14 cellular contexts compared by ENCODE assay signal in genomic region chr17:82316651-82317393, GRCh38. TPM values are rescaled to one million over a fixed set of nuclear protein-coding genes. Genes with fewer than 3 reads are reported as not detected.
DNase-seq lines count a peak whose midpoint lies in the region; ATAC-seq and TF ChIP-seq lines count a peak whose summit lies in the region.
"Had no signal": no experiment of that assay in that cellular context is flagged by ENCODE, and none has a peak within 500 bp of the region (broad histone marks: within the 10 kb centered on the region; RNA-seq: fewer than 3 reads in every experiment).

No MANE protein-coding gene starts in this region.

- no peaks in the 10 kb centered on the region for H3K36me3 Mint-ChIP-seq in natural killer cell

- H3K4me2 ChIP-seq in BLaER1 (peak overlapping the region; percentile 81), DND-41 (ENCODE audit: insufficient read depth, low read length) (peak overlapping the region; percentile 84), PC-9 (no peak overlapping the region)

- H3K9me2 ChIP-seq in PC-9 (ENCODE audit: insufficient read depth): no peaks in the 10 kb centered on the region

- POLR2A ChIA-PET in PC-9 (lab: Charles Lee; ENCODE audit: unreplicated experiment): no interaction called here

- peak; percentile 37 for ATAC-seq in DND-41 (ENCODE audit: insufficient read depth, low read depth)
- peak; percentile 30 to 46 (median 31) for ATAC-seq in natural killer cell
- ATAC-seq in HG02885 (IDR thresholded peaks at IDR 0.05; ENCODE audit: poor library complexity, unreplicated experiment): no peak
- no peak for ATAC-seq in HG03025 (IDR thresholded peaks at IDR 0.05; ENCODE audit: low FRiP score, unreplicated experiment)
- no peak for ATAC-seq in GM18498 (IDR thresholded peaks at IDR 0.05; ENCODE audit: unreplicated experiment)

- H3K4me1 Mint-ChIP-seq in natural killer cell: peaks cover 18 to 40% of the 10 kb centered on the region in 2 donors

- peak overlapping the region; percentile 96 for H3K4me3 Mint-ChIP-seq in natural killer cell
- H3K4me3 Mint-ChIP-seq: B cell had no signal

- BruUV-seq in PC-9 (replicated peaks; lab: Mats Ljungman, UMichigan): no TSS peak

- no peaks in the 10 kb centered on the region for H3K9me3 Mint-ChIP-seq in natural killer cell

- DNase-seq in DND-41 (no peak), natural killer cell (no peak), PC-9 (no peak)
- peak; percentile 39 for DNase-seq in activated naive CD4-positive, alpha-beta T cell treated with anti-CD3 and anti-CD28 coated beads, Interleukin-2, amount 50 U/mL, for 16 hours
- DNase-seq: mammary epithelial cell, NCI-H187, NCI-H526 had no signal

- no peaks in the 10 kb centered on the region for H3K36me3 ChIP-seq in BLaER1
- peaks cover 37% of the 10 kb centered on the region for H3K36me3 ChIP-seq in DND-41 (ENCODE audit: insufficient read depth, low read length)
- H3K36me3 ChIP-seq in PC-9 (ENCODE audit: low read depth): no peaks in the 10 kb centered on the region

- H4K20me1 ChIP-seq in BLaER1: peaks cover 6% of the 10 kb centered on the region; the same call in 1 of the 2 replicates
- peaks cover 8% of the 10 kb centered on the region; the same call in 1 of the 2 replicates for H4K20me1 ChIP-seq in DND-41 (ENCODE audit: insufficient read depth, low read length)
- no peaks in the 10 kb centered on the region for H4K20me1 ChIP-seq in PC-9 (ENCODE audit: insufficient read depth)

- no peak overlapping the region for H3K9ac ChIP-seq in BLaER1
- H3K9ac ChIP-seq in DND-41 (ENCODE audit: low read depth, low read length): peak overlapping the region; percentile 82

- H2AFZ ChIP-seq in DND-41 (ENCODE audit: low read depth, low read length) (peak overlapping the region; percentile 49), PC-9 (no peak overlapping the region)

- no peak overlapping the region for H3K4me3 ChIP-seq in BLaER1
- H3K4me3 ChIP-seq in DND-41 (ENCODE audit: low read depth in 1 of 2, low read length in 2 of 2): peak overlapping the region; percentile 51 to 87
- H3K4me3 ChIP-seq in PC-9: no peak overlapping the region

- H3K27me3 Mint-ChIP-seq in natural killer cell (ENCODE audit: low read depth in 2 of 2): no peaks in the 10 kb centered on the region

- H3K79me2 ChIP-seq in DND-41 (ENCODE audit: insufficient read depth, low read length) (peaks cover 34% of the 10 kb centered on the region), PC-9 (ENCODE audit: low read depth) (no peaks in the 10 kb centered on the region)

- peaks cover 14% of the 10 kb centered on the region; the same call in 1 of the 2 replicates for H3K9me3 ChIP-seq in BLaER1
- no peaks in the 10 kb centered on the region for H3K9me3 ChIP-seq in DND-41 (ENCODE audit: insufficient read depth, low read length, severe bottlenecking)
- H3K9me3 ChIP-seq in PC-9 (ENCODE audit: insufficient read depth, low read depth): no peaks in the 10 kb centered on the region

- H3K27me3 ChIP-seq in BLaER1: peaks cover 56% of the 10 kb centered on the region
- no peaks in the 10 kb centered on the region for H3K27me3 ChIP-seq in DND-41 (ENCODE audit: insufficient read depth, low read length, poor library complexity)
- H3K27me3 ChIP-seq in PC-9 (ENCODE audit: insufficient read depth, low read depth): 0 out of 2 replicates have a peak, but pooled peaks cover 6% of the 10 kb centered on the region

- intact Hi-C loops in natural killer cell (cut with micrococcal nuclease): loop anchor here (1.0 to 5.0 kb wide), 3 partner anchors 14 to 50 kb away; no protein-coding TSS in a partner anchor
- intact Hi-C loops in PC-9 (cut with micrococcal nuclease; ENCODE audit: unreplicated experiment): no loop called here

- H3K27ac ChIP-seq in BLaER1 (no peak overlapping the region), DND-41 (ENCODE audit: low read length) (peak overlapping the region; percentile 84), PC-9 (no peak overlapping the region)

- CTCF ChIA-PET in PC-9 (lab: Charles Lee): no interaction called here

- H3K27ac Mint-ChIP-seq in natural killer cell: no peak overlapping the region
- H3K27ac Mint-ChIP-seq: B cell had no signal

- H3F3A ChIP-seq in PC-9 (ENCODE audit: insufficient read depth, low read depth): no peaks in the 10 kb centered on the region

- H3K4me1 ChIP-seq in BLaER1 (peaks cover 45% of the 10 kb centered on the region), DND-41 (ENCODE audit: insufficient read depth, low read length) (peaks cover 47% of the 10 kb centered on the region), PC-9 (replicated peaks; ENCODE audit: insufficient read depth) (no peaks in the 10 kb centered on the region)

- TF ChIP-seq CTCF in DND-41 (IDR thresholded peaks at IDR 0.05; ENCODE audit: borderline replicate concordance, extremely low read depth, low read length, poor library complexity, severe bottlenecking) (no peak), natural killer cell (IDR thresholded peaks at IDR 0.05) (no peak), PC-9 (conservative IDR thresholded peaks at IDR 0.05) (no peak)

RNA-seq across cellular contexts. Expression of gene CD7, which starts 0.6 kb away (rescaled TPM):
- total RNA-seq in natural killer cell (100 to 1,000 TPM; 464 to 564 (median 522) TPM), PC-9 (2021) (0.48 and 0.68 TPM in 2 replicates)
- total RNA-seq: dermis microvascular lymphatic vessel endothelial cell, mammary epithelial cell had no signal

RNA-seq across cellular contexts. Expression of gene SECTM1, which starts 16.7 kb away (rescaled TPM):
- total RNA-seq in natural killer cell (10 to 100 TPM in 1 of 3 donors, 1 to 10 TPM in 2; 3.6 to 11.2 (median 6.3) TPM), PC-9 (2021) (3.6 and 6.3 TPM in 2 replicates)

RNA-seq across cellular contexts. Expression of gene TEX19, which starts 42.2 kb away (rescaled TPM):
- total RNA-seq in natural killer cell: not detected
- total RNA-seq in PC-9 (2021): 0.24 and 0.28 TPM in 2 replicates
- total RNA-seq: B cell, dermis microvascular lymphatic vessel endothelial cell, mammary epithelial cell, osteocyte had no signal

RNA-seq across cellular contexts. Expression of gene CSNK1D, which starts 43.3 kb away (rescaled TPM):
- 100 to 1,000 TPM; 423 to 475 (median 468) TPM for total RNA-seq in natural killer cell
- 151 and 181 TPM in 2 replicates for total RNA-seq in PC-9 (2021)

RNA-seq across cellular contexts. Expression of gene UTS2R, which starts 54.7 kb away (rescaled TPM):
- total RNA-seq in natural killer cell (under 1 TPM in 1 of 3 donors, not detected in 2; 0.28 TPM), PC-9 (2021) (not detected in 2 replicates)
- total RNA-seq: B cell, dermis microvascular lymphatic vessel endothelial cell, mammary epithelial cell, osteocyte had no signal

Comparison
In these comparisons a context has a peak if more than half of its experiments do, and no peak if none do; other contexts are left out.
1. H3K4me3 ChIP-seq: peak in DND-41 (2 of 2); none in BLaER1 (single experiment) and PC-9 (single experiment).
2. ATAC-seq: peak in DND-41 (single experiment) and natural killer cell (3 of 3); none in HG02885 (single experiment), HG03025 (single experiment) and GM18498 (single experiment).
3. RNA of gene CD7, which starts 0.6 kb away (total RNA-seq): 464 to 564 TPM in natural killer cell; 0.48 to 0.68 TPM in PC-9; every median in the first group is over 100 times any median in the second.